ENCODE assay signal across 8 cellular contexts in the genomic region with DNA sequence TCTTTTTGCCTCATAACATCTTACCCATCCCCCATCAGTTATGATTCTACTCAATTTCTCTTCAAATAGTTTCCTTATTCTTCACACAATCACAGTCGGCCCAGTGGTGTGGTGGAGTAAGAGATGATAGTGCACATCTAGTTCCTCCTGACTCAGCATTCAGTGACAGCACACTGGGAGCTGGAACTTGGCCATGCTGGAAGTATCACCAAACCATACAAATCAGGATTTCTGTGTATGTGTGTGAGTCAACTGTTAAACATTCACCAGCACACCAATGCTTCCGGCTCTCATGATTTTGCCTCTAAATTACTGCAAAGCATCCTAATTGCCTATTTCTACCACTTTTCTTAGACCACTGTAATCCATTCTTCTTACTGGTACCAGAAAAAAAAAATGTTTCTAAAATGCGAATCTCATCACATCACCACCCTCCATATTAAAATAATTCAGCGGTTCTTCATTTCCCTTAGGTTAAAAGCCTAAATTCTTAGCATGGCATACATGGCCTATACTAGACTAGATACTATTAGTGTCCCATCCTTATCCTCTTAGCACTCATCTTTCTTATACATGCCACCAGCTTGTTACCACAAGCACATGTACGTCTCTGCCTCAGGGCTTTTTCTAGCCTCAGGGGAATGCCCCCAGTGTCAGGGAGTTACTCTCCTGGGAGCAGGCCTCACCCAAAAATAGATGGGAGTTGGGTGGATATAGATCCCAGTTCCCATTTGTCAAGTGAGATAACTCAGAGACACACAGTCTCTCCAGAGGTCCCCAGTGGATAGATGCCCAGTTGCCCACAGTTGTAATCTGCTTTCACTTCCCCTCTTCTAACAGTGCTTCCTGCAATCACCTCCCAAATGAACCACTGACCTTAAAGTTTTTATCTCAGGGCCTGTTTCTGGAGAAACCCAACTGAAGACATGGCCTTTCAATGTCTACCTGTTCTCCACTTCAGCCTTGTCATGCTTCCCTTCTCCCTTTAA. TPM values are rescaled to one million over a fixed set of nuclear protein-coding genes. Genes with fewer than 3 reads are reported as not detected.
DNase-seq lines count a peak whose midpoint lies in the region; ATAC-seq, FAIRE-seq and TF ChIP-seq lines count a peak whose summit lies in the region.

No MANE protein-coding gene starts in this region.

- DNase-seq in GM03348 (ENCODE audit: low spot score) (peak; percentile 42), RCC 7860 (ENCODE audit: low spot score) (peak; percentile 84), endothelial cell of umbilical vein (ENCODE audit: low read depth, low spot score) (peak; percentile 58), renal cortical epithelial cell (ENCODE audit: low read depth) (peak; percentile 93), osteoblast (ENCODE audit: insufficient read length, low spot score, missing footprints) (no peak), T-helper 2 cell (no peak), NCI-H2227 (lab: John Stamatoyannopoulos, UW; ENCODE audit: unreplicated experiment) (no peak)
- DNase-seq in naive thymus-derived CD8-positive, alpha-beta T cell: no peak

- POLR2A ChIA-PET in endothelial cell of umbilical vein (lab: Charles Lee): no interaction called here
- POLR2A ChIA-PET in naive thymus-derived CD8-positive, alpha-beta T cell (lab: Charles Lee): no interaction called here

- H3K9me3 ChIP-seq in endothelial cell of umbilical vein (replicated peaks; ENCODE audit: control insufficient read depth, insufficient read depth, low read length): no peaks in the 10 kb centered on the region
- no peaks in the 10 kb centered on the region for H3K9me3 ChIP-seq in osteoblast (ENCODE audit: low read depth, low read length)

- no peak for TF ChIP-seq POLR2A in endothelial cell of umbilical vein (IDR thresholded peaks at IDR 0.05; ENCODE audit: low read depth, low read length)

- TF ChIP-seq CTCF in endothelial cell of umbilical vein (IDR thresholded peaks at IDR 0.05; ENCODE audit: extremely low read depth in 1 of 2, insufficient read depth in 1 of 2, low read depth in 1 of 2, low read length in 2 of 2) (no peak), osteoblast (IDR thresholded peaks at IDR 0.05; ENCODE audit: extremely low read depth, low read depth, low read length) (no peak)

- no peaks in the 10 kb centered on the region for H3K36me3 Mint-ChIP-seq in naive thymus-derived CD8-positive, alpha-beta T cell

- H4K20me1 ChIP-seq in endothelial cell of umbilical vein (replicated peaks; ENCODE audit: control insufficient read depth, extremely low read depth, insufficient read depth, low read length) (no peaks in the 10 kb centered on the region), osteoblast (ENCODE audit: insufficient read depth, low read length) (no peaks in the 10 kb centered on the region)

- H3K4me3 Mint-ChIP-seq in naive thymus-derived CD8-positive, alpha-beta T cell: no peak overlapping the region

- peak overlapping the region; percentile 41 for H3K27ac ChIP-seq in endothelial cell of umbilical vein (ENCODE audit: insufficient read depth, low read depth, low read length)
- H3K27ac ChIP-seq in osteoblast (ENCODE audit: low read depth, low read length): no peak overlapping the region

- peaks cover 0 to 10% (median 0%) of the 10 kb centered on the region in 9 donors for H3K9me3 Mint-ChIP-seq in naive thymus-derived CD8-positive, alpha-beta T cell

- H2AFZ ChIP-seq in endothelial cell of umbilical vein (ENCODE audit: low read depth, low read length): no peak overlapping the region
- H2AFZ ChIP-seq in osteoblast (ENCODE audit: low read length): no peak overlapping the region

- CTCF ChIA-PET in endothelial cell of umbilical vein (lab: Charles Lee): no interaction called here

- H3K4me1 ChIP-seq in endothelial cell of umbilical vein (ENCODE audit: control insufficient read depth, extremely low read depth, insufficient read depth, low read length) (peaks cover 29% of the 10 kb centered on the region), osteoblast (ENCODE audit: insufficient read depth, low read length) (peaks cover 10% of the 10 kb centered on the region)

- no peak overlapping the region for H3K9ac ChIP-seq in endothelial cell of umbilical vein (replicated peaks; ENCODE audit: extremely low read depth, insufficient read depth, low read length)

- H3K27me3 Mint-ChIP-seq in naive thymus-derived CD8-positive, alpha-beta T cell: peaks cover 0 to 9% (median 0%) of the 10 kb centered on the region in 5 donors

- H3K36me3 ChIP-seq in endothelial cell of umbilical vein (ENCODE audit: control insufficient read depth in 2 of 2, extremely low read depth in 1 of 2, insufficient read depth in 2 of 2, low read length in 2 of 2) (no peaks in the 10 kb centered on the region), osteoblast (ENCODE audit: insufficient read depth, low read length) (no peaks in the 10 kb centered on the region)

- FAIRE-seq in RCC 7860 (lab: Jason Lieb, UNC) (peak; percentile 97), endothelial cell of umbilical vein (lab: Jason Lieb, UNC) (peak; percentile 97)

- H3K4me3 ChIP-seq in endothelial cell of umbilical vein (replicated peaks in 1 of 3; ENCODE audit: insufficient read depth in 1 of 3, low read depth in 1 of 3, low read length in 3 of 3): no peak overlapping the region
- no peak overlapping the region for H3K4me3 ChIP-seq in osteoblast (ENCODE audit: insufficient read depth, low read length)

- H3K4me2 ChIP-seq in endothelial cell of umbilical vein (ENCODE audit: insufficient read depth, low read length) (no peak overlapping the region), osteoblast (ENCODE audit: insufficient read depth, low read length) (no peak overlapping the region)

- no peak overlapping the region for H3K27ac Mint-ChIP-seq in naive thymus-derived CD8-positive, alpha-beta T cell

- no peaks in the 10 kb centered on the region for H3K9me1 ChIP-seq in endothelial cell of umbilical vein (replicated peaks; ENCODE audit: control insufficient read depth, extremely low read depth, insufficient read depth, low read length)

- intact Hi-C loops in endothelial cell of umbilical vein (cut with micrococcal nuclease): loop anchor here (5.0 kb wide), 2 partner anchors 63 to 638 kb away; no protein-coding TSS in a partner anchor

- H3K79me2 ChIP-seq in endothelial cell of umbilical vein (ENCODE audit: control insufficient read depth, insufficient read depth, low read length) (no peaks in the 10 kb centered on the region), osteoblast (ENCODE audit: insufficient read depth, low read length) (no peaks in the 10 kb centered on the region)

- no peaks in the 10 kb centered on the region for H3K4me1 Mint-ChIP-seq in naive thymus-derived CD8-positive, alpha-beta T cell

- BruUV-seq in endothelial cell of umbilical vein (replicated peaks; lab: Mats Ljungman, UMichigan): no TSS peak

- no peak for ATAC-seq in naive thymus-derived CD8-positive, alpha-beta T cell

- H3K27me3 ChIP-seq in endothelial cell of umbilical vein (ENCODE audit: control insufficient read depth in 2 of 2, insufficient read depth in 2 of 2, low read length in 2 of 2) (no peaks in the 10 kb centered on the region), osteoblast (ENCODE audit: insufficient read depth, low read length) (no peaks in the 10 kb centered on the region)

- dilution Hi-C loops in endothelial cell of umbilical vein (cut with MboI; ENCODE audit: extremely low pct_ligation_motif_present, low sequenced_read_pairs): no loop called here

TF ChIP-seq in endothelial cell of umbilical vein, 7 proteins besides CTCF, POLR2A, EP300 and RAD21:
- TF ChIP-seq FOS (IDR thresholded peaks at IDR 0.05; ENCODE audit: borderline replicate concordance, insufficient read depth, low read length) (peak; percentile 58), JUN (IDR thresholded peaks at IDR 0.05; ENCODE audit: borderline replicate concordance, insufficient read depth, insufficient read length, low read depth) (peak; percentile 45), GATA2 (IDR thresholded peaks at IDR 0.05; ENCODE audit: insufficient read depth, insufficient read length, low read depth, low read length) (no peak)

RNA-seq across cellular contexts. Expression of gene DDX53, which starts 49.2 kb away (rescaled TPM):
- total RNA-seq in endothelial cell of umbilical vein (not detected in 2 replicates), renal cortical epithelial cell (not detected in 2 replicates), osteoblast (not detected in 2 replicates)
- polyA plus RNA-seq in endothelial cell of umbilical vein: not detected in 2 replicates
- not detected in 2 replicates for polyA plus RNA-seq in endothelial cell of umbilical vein (2011; cell fraction: cytosol; rRNA removed)
- not detected in 2 replicates for polyA plus RNA-seq in endothelial cell of umbilical vein (2011; cell fraction: nucleus; rRNA removed)
- not detected in 2 replicates for polyA plus RNA-seq in endothelial cell of umbilical vein (2012)
- not detected in 2 replicates for polyA minus RNA-seq in endothelial cell of umbilical vein
- not detected for polyA minus RNA-seq in endothelial cell of umbilical vein (2011; cell fraction: cytosol; rRNA and poly(A)+ RNA removed)
- polyA minus RNA-seq in endothelial cell of umbilical vein (2011; cell fraction: nucleus; rRNA and poly(A)+ RNA removed): not detected in 2 replicates
- not detected for total RNA-seq in naive thymus-derived CD8-positive, alpha-beta T cell
- not detected for polyA plus RNA-seq in naive thymus-derived CD8-positive, alpha-beta T cell

Comparison
In these comparisons a context has a peak if more than half of its experiments do, and no peak if none do; other contexts are left out.
1. DNase-seq: peak in GM03348 (single experiment), RCC 7860 (single experiment), endothelial cell of umbilical vein (single experiment) and renal cortical epithelial cell (single experiment); none in naive thymus-derived CD8-positive, alpha-beta T cell (0 of 10), osteoblast (single experiment), T-helper 2 cell (0 of 5) and NCI-H2227 (single experiment).